10 cellular contexts compared by ENCODE assay signal in the genomic region with DNA sequence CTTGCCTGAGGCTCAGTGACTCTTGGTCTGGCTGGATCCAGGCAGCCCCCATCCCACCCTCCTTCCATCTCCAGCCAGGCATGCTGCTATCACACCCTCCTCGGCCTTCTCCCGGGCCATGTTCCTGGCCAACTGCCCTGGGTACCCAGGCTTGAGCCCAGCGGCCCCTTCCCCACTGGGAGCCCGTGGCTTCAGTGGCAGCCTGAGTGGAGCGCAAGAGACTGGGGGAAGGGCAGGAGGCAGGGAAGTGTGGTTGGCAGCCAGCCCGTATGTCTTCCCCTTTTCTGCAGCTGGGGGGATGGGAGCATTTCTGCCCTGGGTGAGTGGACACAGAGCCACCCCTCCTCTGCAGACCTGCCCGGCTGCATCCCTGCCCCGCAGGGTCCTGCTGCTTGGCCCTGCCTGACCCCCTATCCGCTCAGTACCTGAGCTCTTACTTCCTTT.
DNase-seq lines count a peak whose midpoint lies in the region; ATAC-seq and TF ChIP-seq lines count a peak whose summit lies in the region.
"Had no signal": no experiment of that assay in that cellular context is flagged by ENCODE, and none has a peak within 500 bp of the region (broad histone marks: within the 10 kb centered on the region; RNA-seq: fewer than 3 reads in every experiment).

No MANE protein-coding gene starts in this region.

- no peak overlapping the region for H2AFZ ChIP-seq in mammary epithelial cell (ENCODE audit: low read depth, low read length)

- no peaks in the 10 kb centered on the region for H3K9me3 ChIP-seq in breast epithelium
- H3K9me3 ChIP-seq in mammary epithelial cell (replicated peaks; ENCODE audit: insufficient read depth, low read length) = no peaks in the 10 kb centered on the region
- no peaks in the 10 kb centered on the region for H3K9me3 ChIP-seq in left lung
- H3K9me3 ChIP-seq in upper lobe of right lung = no peaks in the 10 kb centered on the region

- H3K4me1 ChIP-seq in breast epithelium (no peaks in the 10 kb centered on the region), mammary epithelial cell (ENCODE audit: insufficient read depth, low read length) (no peaks in the 10 kb centered on the region), left lung (peaks cover 0 to 14% of the 10 kb centered on the region in 2 donors), upper lobe of right lung (peaks cover 3% of the 10 kb centered on the region)

- H3K79me2 ChIP-seq in mammary epithelial cell (ENCODE audit: insufficient read depth, low read length) = no peaks in the 10 kb centered on the region

- in situ Hi-C loops in mammary epithelial cell (cut with MboI; ENCODE audit: low sequenced_read_pairs in 2 of 2) = no loop called here

- no CpG with 5 or more reads among the region's 9 CpGs for WGBS in mammary epithelial cell (ENCODE audit: low coverage, missing lambda C conversion rate)

- H3K27ac ChIP-seq in breast epithelium = no peak overlapping the region
- H3K27ac ChIP-seq in mammary epithelial cell (ENCODE audit: insufficient read depth, low read depth, low read length) = no peak overlapping the region
- no peak overlapping the region for H3K27ac ChIP-seq in left lung
- no peak overlapping the region for H3K27ac ChIP-seq in upper lobe of right lung

- TF ChIP-seq POLR2A in breast epithelium (IDR thresholded peaks at IDR 0.05) = no peak

- ATAC-seq in left lung (peak; percentile 67), upper lobe of right lung (peak; percentile 70)
- ATAC-seq: stimulated activated naive CD8-positive, alpha-beta T cell treated with anti-CD3 and anti-CD28 coated beads, Interleukin-15, Interleukin-2, amounts not matched to agents 100 U/mL and 50 U/mL, for 24 hours had no signal

- H3K4me3 ChIP-seq in breast epithelium (no peak overlapping the region), mammary epithelial cell (replicated peaks in 1 of 3; ENCODE audit: insufficient read depth in 1 of 3, low read depth in 2 of 3, low read length in 3 of 3) (no peak overlapping the region), left lung (no peak overlapping the region), upper lobe of right lung (no peak overlapping the region)

- no peaks in the 10 kb centered on the region for H3K36me3 ChIP-seq in breast epithelium
- H3K36me3 ChIP-seq in mammary epithelial cell (ENCODE audit: insufficient read depth, low read length) = no peaks in the 10 kb centered on the region
- H3K36me3 ChIP-seq in left lung = no peaks in the 10 kb centered on the region
- H3K36me3 ChIP-seq in upper lobe of right lung = no peaks in the 10 kb centered on the region

- peak; percentile 14 to 34 for DNase-seq in breast epithelium (ENCODE audit: low spot score in 2 of 2)
- DNase-seq in mammary epithelial cell = no peak
- peak; percentile 42 for DNase-seq in amniotic epithelial cell (ENCODE audit: low read depth)
- peak; percentile 75 to 81 for DNase-seq in left lung
- peak; percentile 76 for DNase-seq in upper lobe of right lung
- DNase-seq in NCI-H526 (lab: John Stamatoyannopoulos, UW) = no peak
- no peak for DNase-seq in NK-92 treated with Interleukin-12 subunit alpha and Interleukin-12 subunit beta, amount 100 ng/mL, for 24 hours (lab: John Stamatoyannopoulos, UW)
- no peak for DNase-seq in amniotic stem cell (lab: John Stamatoyannopoulos, UW)
- DNase-seq: activated gamma-delta T cell had no signal

- no peak overlapping the region for H3K9ac ChIP-seq in mammary epithelial cell (ENCODE audit: insufficient read depth, low read length)

- no peaks in the 10 kb centered on the region for H4K20me1 ChIP-seq in mammary epithelial cell (ENCODE audit: insufficient read depth, low read length)

- dilution Hi-C loops in mammary epithelial cell (cut with HindIII; ENCODE audit: low sequenced_read_pairs) = no loop called here

- H3K4me2 ChIP-seq in mammary epithelial cell (ENCODE audit: insufficient read depth, low read depth, low read length) = no peak overlapping the region

- no TSS peak for BruUV-seq in mammary epithelial cell (replicated peaks; lab: Mats Ljungman, UMichigan)

- no peaks in the 10 kb centered on the region for H3K27me3 ChIP-seq in breast epithelium
- H3K27me3 ChIP-seq in mammary epithelial cell (ENCODE audit: insufficient read depth, low read length) = no peaks in the 10 kb centered on the region
- H3K27me3 ChIP-seq in left lung = peaks cover 0 to 7% of the 10 kb centered on the region in 2 donors
- H3K27me3 ChIP-seq in upper lobe of right lung = no peaks in the 10 kb centered on the region

- CTCF ChIA-PET in mammary epithelial cell (lab: Charles Lee; ENCODE audit: low non-redundant PET) = no interaction called here

- intact Hi-C loops in breast epithelium (cut with DNase I; ENCODE audit: low total_unique reads) (no loop called here), mammary epithelial cell (cut with micrococcal nuclease) (no loop called here), left lung (cut with DNase I) (no loop called here), upper lobe of right lung (cut with DNase I) (no loop called here)

- TF ChIP-seq CTCF in breast epithelium (IDR thresholded peaks at IDR 0.05) (no peak), mammary epithelial cell (conservative IDR thresholded peaks at IDR 0.05 in 1 of 2, IDR thresholded peaks at IDR 0.05 in 1 of 2; ENCODE audit: extremely low read depth in 1 of 2, insufficient read depth in 1 of 2, low read depth in 1 of 2, low read length in 2 of 2) (no peak), left lung (IDR thresholded peaks at IDR 0.05) (no peak), upper lobe of right lung (IDR thresholded peaks at IDR 0.05) (no peak)

Comparison
In these comparisons a context has a peak if more than half of its experiments do, and no peak if none do; other contexts are left out.
1. DNase-seq: peak in breast epithelium (2 of 2), amniotic epithelial cell (single experiment), left lung (2 of 2) and upper lobe of right lung (single experiment); none in mammary epithelial cell (single experiment), NCI-H526 (0 of 2), NK-92 treated with Interleukin-12 subunit alpha and Interleukin-12 subunit beta, amount 100 ng/mL, for 24 hours (single experiment) and amniotic stem cell (single experiment).